In genomic region chr19:47780215-47780551, GRCh38 we compare ENCODE assay signal across 8 cellular contexts. TPM values are rescaled to one million over a fixed set of nuclear protein-coding genes. Genes with fewer than 3 reads are reported as not detected.
DNase-seq lines count a peak whose midpoint lies in the region; ATAC-seq and TF ChIP-seq lines count a peak whose summit lies in the region.

No MANE protein-coding gene starts in this region.

- H3K9me3 ChIP-seq in A673 (ENCODE audit: low read depth, low read length, poor library complexity, severe bottlenecking) = no peaks in the 10 kb centered on the region
- H3K9me3 ChIP-seq in KOPT-K1 (ENCODE audit: insufficient read depth, low read length, poor library complexity, severe bottlenecking) = no peaks in the 10 kb centered on the region

- BruUV-seq in A673 (replicated peaks; lab: Mats Ljungman, UMichigan) = no TSS peak

- CTCF ChIA-PET in A673 (lab: Charles Lee) = interaction anchor here (0.7 kb wide), 1 partner anchor 77 kb away, joined by 4 read pairs; no protein-coding TSS in a partner anchor

- no peaks in the 10 kb centered on the region for H3K27me3 ChIP-seq in A673 (replicated peaks; ENCODE audit: insufficient read depth, low read depth, low read length, poor library complexity)

- peaks cover 2% of the 10 kb centered on the region for H3K27me3 Mint-ChIP-seq in dendritic cell treated with granulocyte-macrophage colony-stimulating factor and Interleukin-4, amounts not matched to agents 40 ng/mL and 50 ng/mL, for 4 days
- H3K27me3 Mint-ChIP-seq in natural killer cell (ENCODE audit: low read depth in 2 of 2) = no peaks in the 10 kb centered on the region

- ATAC-seq in natural killer cell = no peak
- ATAC-seq in GM19397 (IDR thresholded peaks at IDR 0.05; ENCODE audit: unreplicated experiment) = no peak
- no peak for ATAC-seq in HG03354 (IDR thresholded peaks at IDR 0.05; ENCODE audit: poor library complexity, severe bottlenecking, unreplicated experiment)

- no peak overlapping the region for H3K27ac Mint-ChIP-seq in dendritic cell treated with granulocyte-macrophage colony-stimulating factor and Interleukin-4, amounts not matched to agents 40 ng/mL and 50 ng/mL, for 4 days
- H3K27ac Mint-ChIP-seq in natural killer cell = peak overlapping the region; percentile 88 to 95

- H3K36me3 ChIP-seq in A673 (ENCODE audit: insufficient read depth, low read length, poor library complexity, severe bottlenecking) (peaks cover 30% of the 10 kb centered on the region), KOPT-K1 (ENCODE audit: insufficient read depth, low read length) (peaks cover 51% of the 10 kb centered on the region)

- TF ChIP-seq CTCF in A673 (conservative IDR thresholded peaks at IDR 0.05; ENCODE audit: low read depth, low read length) (no peak), natural killer cell (IDR thresholded peaks at IDR 0.05) (no peak)

- POLR2A ChIA-PET in A673 (lab: Charles Lee; ENCODE audit: low non-redundant PET) = no interaction called here

- H3K9me3 Mint-ChIP-seq in dendritic cell treated with granulocyte-macrophage colony-stimulating factor and Interleukin-4, amounts not matched to agents 40 ng/mL and 50 ng/mL, for 4 days = no peaks in the 10 kb centered on the region
- no peaks in the 10 kb centered on the region for H3K9me3 Mint-ChIP-seq in natural killer cell

- peaks cover 60% of the 10 kb centered on the region for H3K36me3 Mint-ChIP-seq in dendritic cell treated with granulocyte-macrophage colony-stimulating factor and Interleukin-4, amounts not matched to agents 40 ng/mL and 50 ng/mL, for 4 days (ENCODE audit: low read depth)
- no peaks in the 10 kb centered on the region for H3K36me3 Mint-ChIP-seq in natural killer cell

- H3K4me1 ChIP-seq in A673 (ENCODE audit: insufficient read depth, low read length, poor library complexity, severe bottlenecking) = peaks cover 9% of the 10 kb centered on the region

- H3K4me3 Mint-ChIP-seq in dendritic cell treated with granulocyte-macrophage colony-stimulating factor and Interleukin-4, amounts not matched to agents 40 ng/mL and 50 ng/mL, for 4 days = peak overlapping the region; percentile 1
- H3K4me3 Mint-ChIP-seq in natural killer cell = peak overlapping the region; percentile 51

- DNase-seq in A673 (ENCODE audit: low spot score) = no peak
- no peak for DNase-seq in natural killer cell
- DNase-seq in NCI-H2196 (lab: John Stamatoyannopoulos, UW; ENCODE audit: unreplicated experiment) = no peak
- no peak for DNase-seq in HuH-7.5 (ENCODE audit: low spot score)

- peaks cover 26% of the 10 kb centered on the region for H3K4me1 Mint-ChIP-seq in dendritic cell treated with granulocyte-macrophage colony-stimulating factor and Interleukin-4, amounts not matched to agents 40 ng/mL and 50 ng/mL, for 4 days (ENCODE audit: low read depth)
- H3K4me1 Mint-ChIP-seq in natural killer cell = peaks cover 7 to 42% of the 10 kb centered on the region in 2 donors

- H3K27ac ChIP-seq in A673 (ENCODE audit: low read depth, low read length, poor library complexity, severe bottlenecking) = peak overlapping the region; percentile 45
- peak overlapping the region; percentile 2 for H3K27ac ChIP-seq in KOPT-K1 (ENCODE audit: low read depth, low read length, poor library complexity, severe bottlenecking)

- peak overlapping the region; percentile 98 for H3K4me3 ChIP-seq in A673 (ENCODE audit: low read depth, low read length, poor library complexity, severe bottlenecking)

- intact Hi-C loops in A673 (cut with micrococcal nuclease; ENCODE audit: unreplicated experiment) = no loop called here
- intact Hi-C loops in dendritic cell treated with granulocyte-macrophage colony-stimulating factor and Interleukin-4, amounts not matched to agents 40 ng/mL and 50 ng/mL, for 4 days (cut with micrococcal nuclease) = no loop called here
- intact Hi-C loops in natural killer cell (cut with micrococcal nuclease) = no loop called here

RNA-seq across cellular contexts. Expression of gene SELENOW, which starts 1.7 kb away (rescaled TPM):
- total RNA-seq in A673 (2021) (107 and 121 TPM in 2 replicates), natural killer cell (100 to 1,000 TPM in 1 of 3 donors, 10 to 100 TPM in 2; 90.5 to 104 (median 97.2) TPM)

RNA-seq across cellular contexts. Expression of gene TPRX1, which starts 24.2 kb away (rescaled TPM):
- total RNA-seq in A673 (2021) (not detected in 2 replicates), natural killer cell (not detected)

RNA-seq across cellular contexts. Expression of gene NOP53, which starts 34.8 kb away (rescaled TPM):
- total RNA-seq in A673 (2021) = 146 and 172 TPM in 2 replicates
- total RNA-seq in natural killer cell = 100 to 1,000 TPM; 416 to 445 (median 428) TPM

RNA-seq across cellular contexts. Expression of gene CRX, which starts 41.6 kb away (rescaled TPM):
- total RNA-seq in A673 (2021) (not detected in 2 replicates), natural killer cell (not detected)
